2 cellular contexts compared by ENCODE assay signal in genomic region chr6:28721372-28721771, GRCh38.
TF ChIP-seq lines count a peak whose summit lies in the region.

No MANE protein-coding gene starts in this region.

TF ChIP-seq in GM23338, 12 proteins besides CTCF, POLR2A, EP300 and RAD21:
- no peak for TF ChIP-seq ETS1 (IDR thresholded peaks at IDR 0.05)
- TF ChIP-seq STAT1 (IDR thresholded peaks at IDR 0.05; ENCODE audit: unreplicated experiment) = no peak
- no peak for TF ChIP-seq CREB1 (CRISPR knock-in tag; IDR thresholded peaks at IDR 0.05; ENCODE audit: low read depth)
- no peak for TF ChIP-seq ZNF331 (CRISPR knock-in tag; IDR thresholded peaks at IDR 0.05; ENCODE audit: low read depth)
- no peak for TF ChIP-seq NANOG (IDR thresholded peaks at IDR 0.05; ENCODE audit: borderline replicate concordance)
- TF ChIP-seq JUNB (IDR thresholded peaks at IDR 0.05; ENCODE audit: unreplicated experiment) = no peak
- no peak for TF ChIP-seq EZH2 (IDR thresholded peaks at IDR 0.05; ENCODE audit: low read depth, unreplicated experiment)
- no peak for TF ChIP-seq EZH2phosphoT487 (IDR thresholded peaks at IDR 0.05; ENCODE audit: unreplicated experiment)
- TF ChIP-seq ZNF462 (CRISPR knock-in tag; IDR thresholded peaks at IDR 0.05) = no peak
- no peak for TF ChIP-seq REST (IDR thresholded peaks at IDR 0.05; ENCODE audit: unreplicated experiment)
- no peak for TF ChIP-seq POLR2AphosphoS5 (IDR thresholded peaks at IDR 0.05; ENCODE audit: low read depth)
- no peak for TF ChIP-seq ZNF114 (CRISPR knock-in tag; IDR thresholded peaks at IDR 0.05)

TF ChIP-seq in WTC11, 78 proteins besides CTCF, POLR2A, EP300 and RAD21:
- TF ChIP-seq ZBTB43 (CRISPR knock-in tag; IDR thresholded peaks at IDR 0.05) (no peak), AFF4 (CRISPR knock-in tag; IDR thresholded peaks at IDR 0.05; ENCODE audit: borderline replicate concordance) (no peak), GTF2I (CRISPR knock-in tag; conservative IDR thresholded peaks at IDR 0.05) (no peak), GRHL2 (CRISPR knock-in tag; IDR thresholded peaks at IDR 0.05; ENCODE audit: insufficient replicate concordance, severe bottlenecking) (no peak), FOXP1 (CRISPR knock-in tag; IDR thresholded peaks at IDR 0.05; ENCODE audit: borderline replicate concordance) (no peak), ZNF532 (CRISPR knock-in tag; IDR thresholded peaks at IDR 0.05; ENCODE audit: borderline replicate concordance) (no peak)
